ENCODE assay signal across 24 cellular contexts in the genomic region with DNA sequence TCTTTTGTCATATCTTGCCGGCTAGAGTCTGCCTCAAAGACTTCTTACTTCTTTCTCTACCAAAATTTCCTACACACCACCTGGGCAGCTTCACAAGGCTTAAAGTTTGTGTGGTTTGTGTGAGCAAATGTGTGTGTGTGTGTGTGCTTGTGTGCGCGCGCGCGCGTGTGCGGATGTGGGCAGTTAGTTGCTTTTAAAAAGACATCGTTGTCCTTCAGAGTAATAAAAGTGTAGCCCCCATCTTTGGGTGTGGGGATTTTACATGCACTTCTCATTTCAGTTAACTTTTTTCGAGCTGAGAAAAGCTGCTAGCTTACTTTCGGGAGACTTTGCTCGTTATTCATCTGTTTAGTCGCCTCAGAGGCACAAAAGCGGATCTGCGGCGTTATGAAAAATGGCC. TPM values are rescaled to one million over a fixed set of nuclear protein-coding genes. Genes with fewer than 3 reads are reported as not detected.
"Had no signal": no experiment of that assay in that cellular context is flagged by ENCODE, and none has a peak within 500 bp of the region (broad histone marks: within the 10 kb centered on the region; RNA-seq: fewer than 3 reads in every experiment).

No MANE protein-coding gene starts in this region.

- H3K36me3 ChIP-seq: cardiac muscle cell, left ventricle myocardium inferior, tibial artery had no signal

- H3K4me3 ChIP-seq: cardiac muscle cell, left ventricle myocardium inferior, tibial artery had no signal

- DNase-seq: activated CD4-positive, alpha-beta T cell treated with anti-CD3 and anti-CD28 coated beads, Interleukin-2, amount 10 ng/mL, durations not matched to agents 7 days and 5 days; activated CD8-positive, alpha-beta memory T cell treated with anti-CD3 and anti-CD28 coated beads, Interleukin-2, amount 50 U/mL, for 4 hours; activated CD8-positive, alpha-beta T cell treated with anti-CD3 and anti-CD28 coated beads, Interleukin-2, amount 10 ng/mL, durations not matched to agents 7 days and 5 days; activated naive CD4-positive, alpha-beta T cell treated with anti-CD3 and anti-CD28 coated beads for 36 hours; activated T-cell treated with anti-CD3 and anti-CD28 coated beads, Interleukin-2, amount 50 U/mL, for 4 hours; erythroblast; head of caudate nucleus; kidney; left ventricle myocardium inferior; mammary epithelial cell; stimulated activated CD4-positive, alpha-beta T cell treated with anti-CD3 and anti-CD28 coated beads, Interleukin-2, amount 100 ng/mL, for 24 hours; stimulated activated naive CD4-positive, alpha-beta T cell treated with Interleukin-2 at 50 U/mL for 16 hours; substantia nigra; T1000; tibial artery had no signal

- H3K4me3 Mint-ChIP-seq: activated CD4-positive, alpha-beta T cell treated with anti-CD3 and anti-CD28 coated beads, Interleukin-2, amount 10 ng/mL, durations not matched to agents 7 days and 5 days; activated CD8-positive, alpha-beta T cell treated with anti-CD3 and anti-CD28 coated beads, Interleukin-2, amount 10 ng/mL, durations not matched to agents 7 days and 5 days; activated naive CD4-positive, alpha-beta T cell treated with anti-CD3 and anti-CD28 coated beads for 36 hours; activated T-cell treated with anti-CD3 and anti-CD28 coated beads, Interleukin-2, amount 50 U/mL, for 4 hours had no signal

- H3K4me1 ChIP-seq: tibial artery had no signal

- H3K27ac ChIP-seq: cardiac muscle cell, left ventricle myocardium inferior, tibial artery had no signal

- FAIRE-seq: colon, endometrium, frontal cortex, kidney, urothelium cell line had no signal

- H3K4me1 Mint-ChIP-seq: activated CD4-positive, alpha-beta T cell treated with anti-CD3 and anti-CD28 coated beads, Interleukin-2, amount 10 ng/mL, durations not matched to agents 7 days and 5 days had no signal

- H3K27ac Mint-ChIP-seq: activated CD4-positive, alpha-beta T cell treated with anti-CD3 and anti-CD28 coated beads, Interleukin-2, amount 10 ng/mL, durations not matched to agents 7 days and 5 days; activated CD8-positive, alpha-beta T cell treated with anti-CD3 and anti-CD28 coated beads, Interleukin-2, amount 10 ng/mL, durations not matched to agents 7 days and 5 days; activated naive CD4-positive, alpha-beta T cell treated with anti-CD3 and anti-CD28 coated beads for 36 hours had no signal

- H3K9me3 ChIP-seq: left ventricle myocardium inferior, tibial artery had no signal

- H3K9me3 Mint-ChIP-seq: activated CD4-positive, alpha-beta T cell treated with anti-CD3 and anti-CD28 coated beads, Interleukin-2, amount 10 ng/mL, durations not matched to agents 7 days and 5 days; activated naive CD4-positive, alpha-beta T cell treated with anti-CD3 and anti-CD28 coated beads for 36 hours; activated T-cell treated with anti-CD3 and anti-CD28 coated beads, Interleukin-2, amount 50 U/mL, for 4 hours had no signal

- ATAC-seq: activated CD4-positive, CD25-positive, alpha-beta regulatory T cell treated with anti-CD3 and anti-CD28 coated beads, Interleukin-2, amount 50 U/mL, for 24 hours; activated CD8-positive, alpha-beta T cell treated with anti-CD3 and anti-CD28 coated beads, Interleukin-2, amount 10 ng/mL, durations not matched to agents 7 days and 5 days; activated T-cell treated with anti-CD3 and anti-CD28 coated beads, Interleukin-2, amount 50 U/mL, for 4 hours had no signal

RNA-seq across cellular contexts. Expression of gene ZIC4, which starts 36.0 kb away (rescaled TPM):
- total RNA-seq: activated CD4-positive, alpha-beta T cell treated with anti-CD3 and anti-CD28 coated beads, Interleukin-2, amount 10 ng/mL, durations not matched to agents 7 days and 5 days; activated CD8-positive, alpha-beta T cell treated with anti-CD3 and anti-CD28 coated beads, Interleukin-2, amount 10 ng/mL, durations not matched to agents 7 days and 5 days; activated naive CD4-positive, alpha-beta T cell treated with anti-CD3 and anti-CD28 coated beads for 36 hours; activated T-cell treated with anti-CD3 and anti-CD28 coated beads, Interleukin-2, amount 50 U/mL, for 4 hours; cardiac muscle cell; kidney; left ventricle myocardium inferior; mononuclear cell; renal cortical epithelial cell; T-helper 1 cell treated with Interleukin-12 subunit alpha and Interleukin-12 subunit beta and Interleukin-4 antibody, amounts not matched to agents 30 ng/mL and 1 ng/mL, for 36 hours had no signal
- polyA plus RNA-seq: cardiac muscle cell, mammary epithelial cell had no signal

RNA-seq across cellular contexts. Expression of gene ZIC1, which starts 38.8 kb away (rescaled TPM):
- total RNA-seq: activated CD4-positive, alpha-beta T cell treated with anti-CD3 and anti-CD28 coated beads, Interleukin-2, amount 10 ng/mL, durations not matched to agents 7 days and 5 days; activated CD8-positive, alpha-beta T cell treated with anti-CD3 and anti-CD28 coated beads, Interleukin-2, amount 10 ng/mL, durations not matched to agents 7 days and 5 days; activated naive CD4-positive, alpha-beta T cell treated with anti-CD3 and anti-CD28 coated beads for 36 hours; activated T-cell treated with anti-CD3 and anti-CD28 coated beads, Interleukin-2, amount 50 U/mL, for 4 hours; cardiac muscle cell; kidney; left ventricle myocardium inferior; mononuclear cell; renal cortical epithelial cell; T-helper 1 cell treated with Interleukin-12 subunit alpha and Interleukin-12 subunit beta and Interleukin-4 antibody, amounts not matched to agents 30 ng/mL and 1 ng/mL, for 36 hours had no signal
- polyA plus RNA-seq: mammary epithelial cell had no signal
